8 cellular contexts compared by ENCODE assay signal in genomic region chr16:1771072-1771863, GRCh38. TPM values are rescaled to one million over a fixed set of nuclear protein-coding genes. Genes with fewer than 3 reads are reported as not detected.
A peak's percentile ranks its signal among the peaks of the same experiment; 100 is the strongest.
DNase-seq lines count a peak whose midpoint lies in the region; ATAC-seq, FAIRE-seq and TF ChIP-seq lines count a peak whose summit lies in the region.

Gene NME3, minus strand, starts transcription at chr16:1771543. Its CDS starts 9 bp downstream, at chr16:1771534.

- H2BK12ac ChIP-seq in H1 (ENCODE audit: low read depth, low read length) (peak within 1 kb of the TSS; percentile 4; the same call in 1 of the 2 replicates), mesenchymal stem cell (ENCODE audit: low read length in 2 of 2) (peak within 1 kb of the TSS in 1 of 2 experiments; percentile 49)

- peak within 1 kb of the TSS; percentile 90 for H3K18ac ChIP-seq in H1 (ENCODE audit: extremely low read depth, low read length)
- peak within 1 kb of the TSS; percentile 30 to 89 for H3K18ac ChIP-seq in mesenchymal stem cell (ENCODE audit: low read depth in 1 of 2, low read length in 2 of 2)

- peaks cover 0 to 12% (median 10%) of the 10 kb centered on the region in 4 experiments; a peak in 5 of 7 replicates for H3K4me1 ChIP-seq in H1 (replicated peaks in 1 of 4; ENCODE audit: control insufficient read depth in 3 of 4, insufficient read depth in 4 of 4, low read length in 3 of 4)
- H3K4me1 ChIP-seq in mesenchymal stem cell (ENCODE audit: control insufficient read depth, insufficient read depth, low read depth, low read length) = peaks cover 45% of the 10 kb centered on the region

- POLR2A ChIA-PET in H1 (lab: Charles Lee; ENCODE audit: partially characterized antibody) = interaction anchor here (0.6 to 13.5 kb wide), 32 partner anchors 7 to 351 kb away, joined by 3 to 246 read pairs (median 5); partner anchors contain the start of genes FAHD1, HAGH, IGFALS and JPT2

- no peak for FAIRE-seq in H1 (lab: Jason Lieb, UNC)

- peaks cover 0 to 15% of the 10 kb centered on the region in 2 experiments; a peak in 1 of 4 replicates for H3K79me2 ChIP-seq in H1 (ENCODE audit: control insufficient read depth in 1 of 2, insufficient read depth in 2 of 2, low read length in 2 of 2)

- peaks cover 17% of the 10 kb centered on the region for H3K23me2 ChIP-seq in H1 (ENCODE audit: low read depth, low read length)

- CTCF ChIA-PET in H1 (lab: Charles Lee; ENCODE audit: partially characterized antibody) = interaction anchor here (1.2 to 2.2 kb wide), 2 partner anchors 11 to 12 kb away, joined by 3 to 8 read pairs; partner anchors contain the start of genes NUBP2 and SPSB3

- H3K79me1 ChIP-seq in H1 (ENCODE audit: low read depth, low read length) (peaks cover 4% of the 10 kb centered on the region), mesenchymal stem cell (replicated peaks; ENCODE audit: low read length, poor library complexity, severe bottlenecking) (peaks cover 24% of the 10 kb centered on the region)

- H2AK5ac ChIP-seq in H1 (ENCODE audit: low read depth, low read length) (no peak within 1 kb of the TSS; the same call in 1 of the 2 replicates), mesenchymal stem cell (ENCODE audit: low read length, severe bottlenecking) (no peak within 1 kb of the TSS)

- peak within 1 kb of the TSS; percentile 73 for H3K56ac ChIP-seq in H1 (replicated peaks; ENCODE audit: insufficient read length, low read depth, low read length)

- ATAC-seq in GM18909 (IDR thresholded peaks at IDR 0.05; ENCODE audit: poor library complexity, unreplicated experiment) = no peak

- TF ChIP-seq RAD21 in H1 (IDR thresholded peaks at IDR 0.05 in 1 of 2, conservative IDR thresholded peaks at IDR 0.05 in 1 of 2; ENCODE audit: low read depth in 2 of 2, low read length in 2 of 2) = no peak

- WGBS in H1 (ENCODE audit: extremely low coverage in 1 of 2, insufficient coverage in 1 of 2, insufficient read length in 1 of 2, insufficient replicate concordance in 2 of 2, low coverage in 1 of 2, low lambda C conversion rate in 2 of 2, missing lambda C conversion rate in 1 of 2), 2 experiments = 1% methylated on average over 37 of the region's 91 CpGs; no CpG with 5 or more reads in 1 of the 2 experiments
- WGBS in mesenchymal stem cell = 2% methylated on average over 53 of the region's 91 CpGs

- H4K5ac ChIP-seq in H1 (ENCODE audit: insufficient read length, low read depth, low read length) = peak within 1 kb of the TSS; percentile 81

- no peak for TF ChIP-seq CTCF in H1 (IDR thresholded peaks at IDR 0.05; ENCODE audit: control extremely low read depth in 1 of 3, insufficient read depth in 1 of 3, low read depth in 1 of 3, low read length in 3 of 3)

- peaks cover 0 to 18% of the 10 kb centered on the region in 2 experiments for H4K20me1 ChIP-seq in H1 (replicated peaks in 1 of 2; ENCODE audit: control insufficient read depth in 1 of 2, insufficient read depth in 2 of 2, low read length in 2 of 2)

- H3K14ac ChIP-seq in H1 (ENCODE audit: insufficient read length) = no peak within 1 kb of the TSS
- H3K14ac ChIP-seq in mesenchymal stem cell (ENCODE audit: low read length in 2 of 2) = peak within 1 kb of the TSS in 1 of 2 experiments; percentile 92

- peak in 1 of 2 experiments; percentile 61; a peak in 2 of 3 replicates for TF ChIP-seq POLR2A in H1 (IDR thresholded peaks at IDR 0.05; ENCODE audit: control extremely low read depth in 1 of 2, low read depth in 2 of 2, low read length in 2 of 2)

- H3K27me3 ChIP-seq in H1 (replicated peaks in 1 of 4; ENCODE audit: control insufficient read depth in 3 of 4, extremely low read depth in 1 of 4, insufficient read depth in 3 of 4, low read length in 3 of 4) (no peaks in the 10 kb centered on the region), mesenchymal stem cell (ENCODE audit: control insufficient read depth in 1 of 2, insufficient read depth in 1 of 2, low read length in 2 of 2) (no peaks in the 10 kb centered on the region)

- no peak within 1 kb of the TSS for H2BK120ac ChIP-seq in H1 (replicated peaks; ENCODE audit: low read depth, low read length)
- H2BK120ac ChIP-seq in mesenchymal stem cell (ENCODE audit: low read depth, low read length) = peak within 1 kb of the TSS; percentile 11

- peaks cover 3 to 36% (median 6%) of the 10 kb centered on the region in 4 experiments; a peak in 4 of 8 replicates for H3K36me3 ChIP-seq in H1 (ENCODE audit: control insufficient read depth in 2 of 4, insufficient read depth in 4 of 4, low read length in 3 of 4)
- peaks cover 36 to 63% of the 10 kb centered on the region in 2 experiments for H3K36me3 ChIP-seq in mesenchymal stem cell (ENCODE audit: control insufficient read depth in 1 of 2, insufficient read depth in 2 of 2, low read depth in 1 of 2, low read length in 2 of 2)

- no peak within 1 kb of the TSS for H2BK20ac ChIP-seq in H1 (ENCODE audit: low read length)

- H3K9ac ChIP-seq in H1 (replicated peaks in 1 of 4; ENCODE audit: extremely low read depth in 1 of 4, low read depth in 3 of 4, low read length in 3 of 4) (peak within 1 kb of the TSS; percentile 69 to 94 (median 89)), mesenchymal stem cell (ENCODE audit: low read length) (peak within 1 kb of the TSS; percentile 87)

- H3K4me3 ChIP-seq in H1 (ENCODE audit: extremely low read depth in 1 of 4, insufficient read depth in 2 of 4, low read depth in 3 of 4, low read length in 4 of 4) (peak within 1 kb of the TSS; percentile 82 to 91 (median 82)), mesenchymal stem cell (ENCODE audit: insufficient read depth in 1 of 2, low read depth in 1 of 2, low read length in 2 of 2) (peak within 1 kb of the TSS; percentile 87 to 92)

- peak within 1 kb of the TSS; percentile 93 for H4K91ac ChIP-seq in H1 (replicated peaks; ENCODE audit: insufficient read length, low read length)
- H4K91ac ChIP-seq in mesenchymal stem cell (ENCODE audit: low read length) = peak within 1 kb of the TSS; percentile 46

- H3K9me3 ChIP-seq in H1 (ENCODE audit: insufficient read depth in 2 of 2, low read depth in 1 of 2, low read length in 1 of 2) = no peaks in the 10 kb centered on the region
- no peaks in the 10 kb centered on the region for H3K9me3 ChIP-seq in mesenchymal stem cell (ENCODE audit: control insufficient read depth, low read length)

- H2AFZ ChIP-seq in H1 (ENCODE audit: low read length) = no peak within 1 kb of the TSS
- H2AFZ ChIP-seq in mesenchymal stem cell (ENCODE audit: low read depth, low read length) = peak within 1 kb of the TSS; percentile 62

- peak within 1 kb of the TSS; percentile 88 for H2BK5ac ChIP-seq in H1 (ENCODE audit: low read depth, low read length)
- no peak within 1 kb of the TSS for H2BK5ac ChIP-seq in mesenchymal stem cell (ENCODE audit: low read depth, low read length, poor library complexity, severe bottlenecking)

- no peak for TF ChIP-seq EP300 in H1 (IDR thresholded peaks at IDR 0.05; ENCODE audit: borderline replicate concordance in 1 of 2, low read depth in 2 of 2, low read length in 2 of 2)

- H3K4me2 ChIP-seq in H1 (ENCODE audit: insufficient read depth in 1 of 2, low read depth in 2 of 2, low read length in 2 of 2) = peak within 1 kb of the TSS; percentile 71 to 92
- H3K4me2 ChIP-seq in mesenchymal stem cell (ENCODE audit: low read length, poor library complexity, severe bottlenecking) = peak within 1 kb of the TSS; percentile 77

- DNase-seq in NCI-H82 (lab: John Stamatoyannopoulos, UW) (peak; percentile 54), NCI-H82 treated with DMSO at 0.1 percent for 48 hours (lab: John Stamatoyannopoulos, UW; ENCODE audit: unreplicated experiment) (no peak), NCI-H2227 (lab: John Stamatoyannopoulos, UW; ENCODE audit: unreplicated experiment) (peak; percentile 68), H1 (ENCODE audit: low read depth in 1 of 2, low spot score in 2 of 2) (peak in 1 of 2 experiments; percentile 90), mesenchymal stem cell (peak; percentile 75)
- DNase-seq in activated CD8-positive, alpha-beta memory T cell treated with anti-CD3 and anti-CD28 coated beads for 4 hours (ENCODE audit: low read depth in 2 of 2) = peak; percentile 44 to 53
- DNase-seq in stimulated activated CD8-positive, alpha-beta memory T cell treated with anti-CD3 and anti-CD28 coated beads, Interleukin-12 subunit alpha, Interleukin-12 subunit beta, amount 100 ng/mL, for 1 hour (ENCODE audit: low read depth) = peak; percentile 52

- H3K23ac ChIP-seq in H1 (ENCODE audit: insufficient read length) (no peak within 1 kb of the TSS), mesenchymal stem cell (ENCODE audit: low read length in 2 of 2) (peak within 1 kb of the TSS in 1 of 2 experiments; percentile 70)

- H2BK15ac ChIP-seq in H1 (ENCODE audit: low read length) (peak within 1 kb of the TSS; percentile 72; the same call in 1 of the 2 replicates), mesenchymal stem cell (ENCODE audit: low read depth, poor library complexity, severe bottlenecking) (peak within 1 kb of the TSS; percentile 64)

- H3K4ac ChIP-seq in H1 (replicated peaks; ENCODE audit: insufficient read length, low read depth, low read length) = peak within 1 kb of the TSS; percentile 90
- H3K4ac ChIP-seq in mesenchymal stem cell (ENCODE audit: low read depth in 1 of 2, low read length in 2 of 2) = peak within 1 kb of the TSS; percentile 67 to 87

- peak within 1 kb of the TSS; percentile 62 for H3K27ac ChIP-seq in H1 (ENCODE audit: low read depth, low read length)
- H3K27ac ChIP-seq in mesenchymal stem cell (ENCODE audit: low read length, poor library complexity, severe bottlenecking) = peak within 1 kb of the TSS; percentile 64

- H4K8ac ChIP-seq in H1 (ENCODE audit: extremely low read depth, insufficient read depth, low read length) = peak within 1 kb of the TSS; percentile 94
- peak within 1 kb of the TSS; percentile 47 for H4K8ac ChIP-seq in mesenchymal stem cell (ENCODE audit: low read length)

TF ChIP-seq in H1, 55 proteins besides CTCF, POLR2A, EP300 and RAD21 (continues in another document):
- TF ChIP-seq FOSL1 (IDR thresholded peaks at IDR 0.05; ENCODE audit: insufficient read depth, low read depth, low read length) (0 out of 2 replicates have a peak, but pooled peaks have one; percentile 19), MAFK (IDR thresholded peaks at IDR 0.05; ENCODE audit: low read depth, low read length) (no peak), CREB1 (IDR thresholded peaks at IDR 0.05) (peak; percentile 13; the same call in 1 of the 2 replicates), POLR2AphosphoS5 (IDR thresholded peaks at IDR 0.05; ENCODE audit: low read depth, low read length) (peak; percentile 64), RNF2 (IDR thresholded peaks at IDR 0.05; ENCODE audit: borderline replicate concordance, low read depth, low read length, missing control alignments, poor library complexity, severe bottlenecking) (no peak)

RNA-seq across cellular contexts. Expression of gene NME3, which starts in this region (rescaled TPM):
- 70.9 and 72.5 TPM in 2 replicates for total RNA-seq in H1 (2021; fragmentation: NEBNext Ultra II Directional; extraction: Animal tissue kit (Norgen Biotek cat#: 25700))
- polyA plus RNA-seq in H1 (2011; rRNA removed) = 163 and 214 TPM in 2 replicates
- polyA plus RNA-seq in H1 (2011; cell fraction: cytosol; rRNA removed) = 121 TPM
- polyA plus RNA-seq in H1 (2011; cell fraction: nucleus; rRNA removed) = 208 TPM
- polyA plus RNA-seq in H1 (2012, experiment 1 of 2) = 38.1 to 86.9 TPM (median 80.9 TPM) in 4 replicates
- polyA plus RNA-seq in H1 (2012, experiment 2 of 2) = 93.0 TPM
- polyA plus RNA-seq in H1 (2013, experiment 1 of 2) = 73.8 TPM
- polyA plus RNA-seq in H1 (2013, experiment 2 of 2) = 79.6 TPM
- 4.7 and 7.5 TPM in 2 replicates for polyA minus RNA-seq in H1 (2011; rRNA and poly(A)+ RNA removed)
- polyA minus RNA-seq in H1 (2011; cell fraction: cytosol; rRNA and poly(A)+ RNA removed) = 31.9 TPM
- polyA minus RNA-seq in H1 (2011; cell fraction: nucleus; rRNA and poly(A)+ RNA removed) = 46.7 TPM
- 49.3 TPM for polyA plus RNA-seq in mesenchymal stem cell (2013, experiment 1 of 2)
- 48.0 TPM for polyA plus RNA-seq in mesenchymal stem cell (2013, experiment 2 of 2)
